18 cellular contexts compared by ENCODE assay signal in genomic region chr19:3363841-3364500, GRCh38. TPM values are rescaled to one million over a fixed set of nuclear protein-coding genes. Genes with fewer than 3 reads are reported as not detected.
DNase-seq lines count a peak whose midpoint lies in the region; ATAC-seq and TF ChIP-seq lines count a peak whose summit lies in the region.
"Had no signal": no experiment of that assay in that cellular context is flagged by ENCODE, and none has a peak within 500 bp of the region (broad histone marks: within the 10 kb centered on the region; RNA-seq: fewer than 3 reads in every experiment).

No MANE protein-coding gene starts in this region.

- peaks cover 32% of the 10 kb centered on the region for H4K20me1 ChIP-seq in osteoblast (ENCODE audit: insufficient read depth, low read length)

- intact Hi-C loops in Right ventricle myocardium inferior (cut with DNase I) (loop anchor here (5.0 kb wide), 1 partner anchor 37 kb away; no protein-coding TSS in a partner anchor), Right ventricle myocardium superior (cut with DNase I) (loop anchor here (10.0 kb wide), 1 partner anchor 61 kb away; no protein-coding TSS in a partner anchor)

- TF ChIP-seq CTCF in brain (conservative IDR thresholded peaks at IDR 0.05) (no peak), osteoblast (IDR thresholded peaks at IDR 0.05; ENCODE audit: extremely low read depth, low read depth, low read length) (no peak), upper lobe of left lung (IDR thresholded peaks at IDR 0.05) (no peak)

- H3K4me2 ChIP-seq in osteoblast (ENCODE audit: insufficient read depth, low read length), result no peak overlapping the region
- H3K4me2 ChIP-seq: hepatocyte had no signal

- no peak for ATAC-seq in Right ventricle myocardium inferior
- no peak for ATAC-seq in Right ventricle myocardium superior (ENCODE audit: poor library complexity)
- ATAC-seq in upper lobe of left lung (ENCODE audit: low FRiP score in 2 of 2), result no peak
- ATAC-seq: CD8-positive, alpha-beta T cell; left lobe of liver had no signal

- DNase-seq in Right ventricle myocardium inferior (ENCODE audit: missing footprints) (peak; percentile 60), Right ventricle myocardium superior (no peak), osteoblast (ENCODE audit: insufficient read length, low spot score, missing footprints) (peak; percentile 69), upper lobe of left lung (no peak), DMS153 (lab: John Stamatoyannopoulos, UW) (no peak), KBM-7 (no peak)
- no peak for DNase-seq in activated CD4-positive, alpha-beta T cell treated with anti-CD3 and anti-CD28 coated beads for 1 hour
- DNase-seq: activated effector memory CD4-positive, alpha-beta T cell treated with anti-CD3 and anti-CD28 coated beads, Interleukin-2, amount 50 U/mL, for 16 hours; EL; GM23248; NCI-H226; NK-92 treated with Interleukin-12 subunit alpha and Interleukin-12 subunit beta, amount 100 ng/mL, for 24 hours; SHP77; stimulated activated CD4-positive, alpha-beta T cell treated with anti-CD3 and anti-CD28 coated beads, Interleukin-15, amount 100 ng/mL, for 24 hours had no signal

- in situ Hi-C loops in KBM-7 (cut with MboI; ENCODE audit: low pct_unique_long_range_greater_than_20kb, low sequenced_read_pairs), result no loop called here

- H3K27me3 ChIP-seq in osteoblast (ENCODE audit: insufficient read depth, low read length) (no peaks in the 10 kb centered on the region), upper lobe of left lung (no peaks in the 10 kb centered on the region)

- H3K9me3 Mint-ChIP-seq in brain, result peaks cover 0 to 3% (median 0%) of the 10 kb centered on the region in 5 experiments
- H3K9me3 Mint-ChIP-seq: CD8-positive, alpha-beta T cell had no signal

- H3K27ac ChIP-seq in osteoblast (ENCODE audit: low read depth, low read length) (no peak overlapping the region), upper lobe of left lung (peak overlapping the region; percentile 3 to 99 (median 56))
- H3K27ac ChIP-seq: hepatocyte had no signal

- 68 to 81% methylated on average over 13 to 15 of the region's 16 CpGs for WGBS in upper lobe of left lung, 2 donors

- peaks cover 78% of the 10 kb centered on the region for H3K79me2 ChIP-seq in osteoblast (ENCODE audit: insufficient read depth, low read length)

- H3K36me3 ChIP-seq in osteoblast (ENCODE audit: insufficient read depth, low read length) (no peaks in the 10 kb centered on the region), upper lobe of left lung (no peaks in the 10 kb centered on the region)

- no peak for TF ChIP-seq EP300 in upper lobe of left lung (IDR thresholded peaks at IDR 0.05)

- H2AFZ ChIP-seq in osteoblast (ENCODE audit: low read length), result no peak overlapping the region
- H2AFZ ChIP-seq: GM23248, hepatocyte had no signal

- H3K4me3 ChIP-seq in osteoblast (ENCODE audit: insufficient read depth, low read length), result no peak overlapping the region
- no peak overlapping the region for H3K4me3 ChIP-seq in upper lobe of left lung
- H3K4me3 ChIP-seq: GM23248, hepatocyte had no signal

- H3K36me3 Mint-ChIP-seq in brain, result no peaks in the 10 kb centered on the region
- H3K36me3 Mint-ChIP-seq: CD8-positive, alpha-beta T cell had no signal

- peak overlapping the region; percentile 37 to 86 (median 58) for H3K4me3 Mint-ChIP-seq in brain

- peaks cover 46% of the 10 kb centered on the region for H3K4me1 Mint-ChIP-seq in brain

- H3K4me1 ChIP-seq in osteoblast (ENCODE audit: insufficient read depth, low read length) (peaks cover 26% of the 10 kb centered on the region), upper lobe of left lung (peaks cover 25 to 55% (median 47%) of the 10 kb centered on the region in 4 donors)

- peak overlapping the region in 3 of 5 experiments; percentile 73 to 92 (median 79) for H3K27ac Mint-ChIP-seq in brain
- H3K27ac Mint-ChIP-seq: CD8-positive, alpha-beta T cell had no signal

- H3K27me3 Mint-ChIP-seq in brain, result peaks cover 83% of the 10 kb centered on the region

- H3K9me3 ChIP-seq in osteoblast (ENCODE audit: low read depth, low read length) (no peaks in the 10 kb centered on the region), upper lobe of left lung (no peaks in the 10 kb centered on the region)

- no peak for TF ChIP-seq POLR2A in upper lobe of left lung (IDR thresholded peaks at IDR 0.05)

RNA-seq across cellular contexts. Expression of gene NFIC, which starts 2.4 kb away (rescaled TPM):
- total RNA-seq in Right ventricle myocardium inferior (164 TPM), Right ventricle myocardium superior (153 TPM), osteoblast (57.2 and 61.2 TPM in 2 replicates), upper lobe of left lung (100 to 1,000 TPM in 5 of 6 donors, 10 to 100 TPM in 1; 96.1 to 175 (median 154) TPM)
- polyA plus RNA-seq in brain (ENCODE audit: insufficient read depth, low read depth, low replicate concordance), result 79.3 TPM

Comparison
In these comparisons a context has a peak if more than half of its experiments do, and no peak if none do; other contexts are left out.
1. DNase-seq: peak in Right ventricle myocardium inferior (single experiment) and osteoblast (single experiment); none in Right ventricle myocardium superior (single experiment), upper lobe of left lung (0 of 2), activated CD4-positive, alpha-beta T cell treated with anti-CD3 and anti-CD28 coated beads for 1 hour (single experiment), DMS153 (single experiment) and KBM-7 (single experiment).